In the genomic region with DNA sequence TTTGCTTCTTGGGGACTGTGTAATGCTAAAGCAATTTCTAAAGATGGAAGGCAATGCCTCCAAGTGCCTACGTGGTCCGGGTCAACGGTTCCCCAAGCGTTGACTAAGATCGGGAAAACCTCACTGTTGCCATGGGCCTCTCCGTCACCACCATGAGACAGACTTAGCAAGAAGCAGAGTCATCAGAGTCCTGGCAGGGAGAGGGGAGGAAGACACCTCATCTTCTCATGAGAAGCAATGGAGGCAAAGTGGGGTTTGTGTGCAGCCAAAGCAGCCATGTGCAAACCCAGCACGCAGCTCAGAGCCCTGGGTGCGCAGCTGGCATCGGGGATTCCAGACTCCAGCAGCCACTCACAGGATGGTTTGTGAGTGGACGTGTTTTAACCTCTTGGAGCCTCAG, we compare ENCODE assay signal across 19 cellular contexts.
"Had no signal": no experiment of that assay in that cellular context is flagged by ENCODE, and none has a peak within 500 bp of the region (broad histone marks: within the 10 kb centered on the region; RNA-seq: fewer than 3 reads in every experiment).

No MANE protein-coding gene starts in this region.

- H3K36me3 Mint-ChIP-seq: natural killer cell; stimulated activated effector memory CD8-positive, alpha-beta T cell treated with anti-CD3 and anti-CD28 coated beads, Interleukin-12 subunit alpha, Interleukin-12 subunit beta, amount 100 ng/mL, for 72 hours had no signal

- H3K27ac Mint-ChIP-seq: memory B cell; natural killer cell; stimulated activated effector memory CD8-positive, alpha-beta T cell treated with anti-CD3 and anti-CD28 coated beads, Interleukin-12 subunit alpha, Interleukin-12 subunit beta, amount 100 ng/mL, for 72 hours had no signal

- H3K4me3 ChIP-seq: coronary artery, gastrocnemius medialis, hepatocyte, lung, prostate gland, right atrium auricular region, stomach, testis, tibial artery, upper lobe of left lung had no signal

- H3K27me3 ChIP-seq: gastrocnemius medialis, hepatocyte, neutrophil, right atrium auricular region, stomach, testis, tibial artery, upper lobe of left lung had no signal

- H3K9me3 ChIP-seq: gastrocnemius medialis, neutrophil, prostate gland, right atrium auricular region, stomach, testis, tibial artery, upper lobe of left lung had no signal

- H3K4me3 Mint-ChIP-seq: memory B cell; natural killer cell; stimulated activated effector memory CD8-positive, alpha-beta T cell treated with anti-CD3 and anti-CD28 coated beads, Interleukin-12 subunit alpha, Interleukin-12 subunit beta, amount 100 ng/mL, for 72 hours had no signal

- H3K4me1 Mint-ChIP-seq: natural killer cell; stimulated activated effector memory CD8-positive, alpha-beta T cell treated with anti-CD3 and anti-CD28 coated beads, Interleukin-12 subunit alpha, Interleukin-12 subunit beta, amount 100 ng/mL, for 72 hours had no signal

- H3K4me1 ChIP-seq: gastrocnemius medialis, prostate gland, right atrium auricular region, stomach, testis, tibial artery, upper lobe of left lung had no signal

- H3K36me3 ChIP-seq: gastrocnemius medialis, neutrophil, prostate gland, right atrium auricular region, stomach, tibial artery, upper lobe of left lung had no signal

- DNase-seq: effector CD4-positive, alpha-beta T cell; foreskin fibroblast; gastrocnemius medialis; natural killer cell; stimulated activated CD4-positive, alpha-beta T cell treated with anti-CD3 and anti-CD28 coated beads, Interleukin-2, amount 100 ng/mL, for 24 hours; stimulated activated CD4-positive, alpha-beta T cell treated with anti-CD3 and anti-CD28 coated beads, Interleukin-4, amount 100 ng/mL, for 24 hours; stimulated activated naive CD4-positive, alpha-beta T cell treated with Interleukin-2 at 50 U/mL for 16 hours; stomach; testis; tibial artery; upper lobe of left lung had no signal

- H3K9me3 Mint-ChIP-seq: natural killer cell; stimulated activated effector memory CD8-positive, alpha-beta T cell treated with anti-CD3 and anti-CD28 coated beads, Interleukin-12 subunit alpha, Interleukin-12 subunit beta, amount 100 ng/mL, for 72 hours had no signal

- H3K27ac ChIP-seq: coronary artery, gastrocnemius medialis, hepatocyte, neutrophil, prostate gland, right atrium auricular region, stomach, testis, tibial artery, upper lobe of left lung had no signal
